ENCODE assay signal across 1 cellular context in the genomic region with DNA sequence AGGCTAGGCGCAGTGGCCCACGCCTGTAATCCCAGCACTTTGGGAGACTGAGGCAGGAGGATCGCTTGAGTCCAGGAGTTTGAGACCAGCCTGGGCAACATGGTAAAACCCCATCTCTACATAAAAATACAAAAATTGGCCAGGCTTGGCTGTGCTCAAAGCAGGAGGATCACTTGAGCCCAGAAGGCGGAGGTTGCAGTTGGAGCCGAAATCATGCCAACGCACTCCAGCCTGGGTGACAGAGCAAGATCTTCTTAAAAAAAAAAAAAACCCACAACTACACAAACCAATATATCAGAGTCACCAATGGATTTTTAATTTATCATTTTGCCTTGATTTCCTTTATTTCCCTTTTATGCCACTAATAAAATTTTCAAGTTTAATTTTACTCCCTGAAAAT.
TF ChIP-seq lines count a peak whose summit lies in the region.

No MANE protein-coding gene starts in this region.

TF ChIP-seq in endothelial cell of umbilical vein, 7 proteins besides CTCF, POLR2A, EP300 and RAD21 (continued from another document):
- TF ChIP-seq JUN (IDR thresholded peaks at IDR 0.05; ENCODE audit: borderline replicate concordance, insufficient read depth, insufficient read length, low read depth) (no peak), MYC (IDR thresholded peaks at IDR 0.05; ENCODE audit: low read depth, low read length) (no peak), POLR2AphosphoS5 (IDR thresholded peaks at IDR 0.05; ENCODE audit: insufficient read depth, low read depth, low read length) (no peak)
- TF ChIP-seq, protein P1, sequence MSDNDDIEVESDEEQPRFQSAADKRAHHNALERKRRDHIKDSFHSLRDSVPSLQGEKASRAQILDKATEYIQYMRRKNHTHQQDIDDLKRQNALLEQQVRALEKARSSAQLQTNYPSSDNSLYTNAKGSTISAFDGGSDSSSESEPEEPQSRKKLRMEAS (IDR thresholded peaks at IDR 0.05; ENCODE audit: insufficient read depth, insufficient read length): no peak
TF ChIP-seq in endothelial cell of umbilical vein: peak in this region for 0.
